15 cellular contexts compared by ENCODE assay signal in the genomic region with DNA sequence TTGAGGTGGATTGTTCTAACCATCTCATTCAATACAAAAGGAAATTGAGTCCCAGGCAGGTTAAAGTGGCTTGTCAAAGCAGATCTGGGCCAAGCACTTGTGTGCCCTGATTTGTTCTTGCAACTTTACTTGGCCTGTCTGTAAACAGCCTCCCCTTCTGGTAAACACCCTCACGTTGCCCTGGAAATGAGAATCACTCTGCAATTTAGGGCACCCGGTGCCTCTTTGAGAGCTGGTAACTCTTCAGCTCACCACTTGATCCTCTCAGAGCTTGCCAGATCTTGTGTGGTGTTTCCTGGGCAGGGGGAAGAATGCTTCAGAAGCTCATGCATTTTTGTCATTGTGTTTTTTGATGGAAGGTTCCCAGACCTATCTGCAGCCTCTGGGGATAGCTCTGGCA. TPM values are rescaled to one million over a fixed set of nuclear protein-coding genes. Genes with fewer than 3 reads are reported as not detected.
"Had no signal": no experiment of that assay in that cellular context is flagged by ENCODE, and none has a peak within 500 bp of the region (broad histone marks: within the 10 kb centered on the region; RNA-seq: fewer than 3 reads in every experiment).

No MANE protein-coding gene starts in this region.

- H3K9me3 Mint-ChIP-seq: stimulated activated effector memory CD8-positive, alpha-beta T cell treated with anti-CD3 and anti-CD28 coated beads, Interleukin-12 subunit alpha, Interleukin-12 subunit beta, amount 100 ng/mL, for 72 hours had no signal

- H3K27ac Mint-ChIP-seq: activated naive CD8-positive, alpha-beta T cell; memory B cell; naive thymus-derived CD4-positive, alpha-beta T cell; stimulated activated effector memory CD8-positive, alpha-beta T cell treated with anti-CD3 and anti-CD28 coated beads, Interleukin-12 subunit alpha, Interleukin-12 subunit beta, amount 100 ng/mL, for 72 hours had no signal

- H3K9me3 ChIP-seq: ovary, right lobe of liver, thoracic aorta had no signal

- H3K27ac ChIP-seq: foreskin keratinocyte, ovary, right lobe of liver, thoracic aorta, VCaP had no signal

- H3K4me3 ChIP-seq: ovary, right lobe of liver, smooth muscle cell, thoracic aorta had no signal

- H3K4me3 Mint-ChIP-seq: activated naive CD8-positive, alpha-beta T cell; memory B cell; naive thymus-derived CD4-positive, alpha-beta T cell; stimulated activated effector memory CD8-positive, alpha-beta T cell treated with anti-CD3 and anti-CD28 coated beads, Interleukin-12 subunit alpha, Interleukin-12 subunit beta, amount 100 ng/mL, for 72 hours had no signal

- H3K36me3 Mint-ChIP-seq: activated naive CD8-positive, alpha-beta T cell; naive thymus-derived CD4-positive, alpha-beta T cell; stimulated activated effector memory CD8-positive, alpha-beta T cell treated with anti-CD3 and anti-CD28 coated beads, Interleukin-12 subunit alpha, Interleukin-12 subunit beta, amount 100 ng/mL, for 72 hours had no signal

- ATAC-seq: foreskin keratinocyte; left lobe of liver; naive thymus-derived CD4-positive, alpha-beta T cell; right lobe of liver; stimulated activated effector memory CD8-positive, alpha-beta T cell treated with anti-CD3 and anti-CD28 coated beads, Interleukin-12 subunit alpha, Interleukin-12 subunit beta, amount 100 ng/mL, for 72 hours had no signal

- H3K36me3 ChIP-seq: ovary, right lobe of liver, thoracic aorta had no signal

- H3K4me1 Mint-ChIP-seq: naive thymus-derived CD4-positive, alpha-beta T cell; stimulated activated effector memory CD8-positive, alpha-beta T cell treated with anti-CD3 and anti-CD28 coated beads, Interleukin-12 subunit alpha, Interleukin-12 subunit beta, amount 100 ng/mL, for 72 hours had no signal

- DNase-seq: activated CD4-positive, alpha-beta T cell treated with anti-CD3 and anti-CD28 coated beads, Interleukin-2, amount 50 U/mL, for 48 hours; activated gamma-delta T cell; foreskin keratinocyte; naive thymus-derived CD4-positive, alpha-beta T cell; ovary; right lobe of liver; stimulated activated CD4-positive, alpha-beta T cell treated with anti-CD3 and anti-CD28 coated beads, Interleukin-4, amount 100 ng/mL, for 24 hours; T-helper 2 cell had no signal

- H3K4me1 ChIP-seq: foreskin keratinocyte, right lobe of liver had no signal

- H3K27me3 ChIP-seq: ovary, right lobe of liver had no signal

RNA-seq across cellular contexts. Expression of gene MED12L, which starts 11.2 kb away (rescaled TPM):
- polyA plus RNA-seq: naive thymus-derived CD4-positive, alpha-beta T cell had no signal
